ENCODE assay signal across 19 cellular contexts in the genomic region with DNA sequence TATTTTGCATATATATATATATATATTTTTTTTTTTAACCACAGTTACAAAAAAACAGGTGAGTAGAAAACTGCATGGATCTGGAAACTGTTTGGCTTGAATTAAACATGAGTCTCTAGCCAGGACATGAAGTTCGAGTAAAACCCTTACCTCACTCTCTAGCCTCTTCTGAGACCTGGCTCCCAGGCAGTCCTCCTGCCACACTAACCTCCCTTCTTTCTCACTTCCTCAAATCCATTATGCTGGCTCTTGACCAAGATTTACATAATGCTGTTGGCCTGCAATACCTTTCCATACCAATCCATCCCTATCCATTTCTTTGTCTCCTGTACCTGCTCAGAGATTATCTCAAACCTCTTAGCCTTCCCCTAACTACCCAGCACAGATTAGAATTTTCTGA. TPM values are rescaled to one million over a fixed set of nuclear protein-coding genes. Genes with fewer than 3 reads are reported as not detected.
DNase-seq lines count a peak whose midpoint lies in the region; ATAC-seq and TF ChIP-seq lines count a peak whose summit lies in the region.
"Had no signal": no experiment of that assay in that cellular context is flagged by ENCODE, and none has a peak within 500 bp of the region (broad histone marks: within the 10 kb centered on the region; RNA-seq: fewer than 3 reads in every experiment).

No MANE protein-coding gene starts in this region.

- no peak for TF ChIP-seq POLR2A in sigmoid colon (IDR thresholded peaks at IDR 0.05)

- no peak overlapping the region for H4K8ac ChIP-seq in mesendoderm (ENCODE audit: low read depth, low read length)

- TF ChIP-seq CTCF in sigmoid colon (IDR thresholded peaks at IDR 0.05): no peak

- no peak overlapping the region for H3K27ac ChIP-seq in mesendoderm (ENCODE audit: low read depth, low read length)
- no peak overlapping the region for H3K27ac ChIP-seq in sigmoid colon
- H3K27ac ChIP-seq: BLaER1, heart left ventricle, psoas muscle, spleen, tibial nerve, VCaP had no signal

- no peak overlapping the region for H2BK5ac ChIP-seq in mesendoderm (ENCODE audit: low read length)

- no peaks in the 10 kb centered on the region for H3K79me2 ChIP-seq in mesendoderm (ENCODE audit: control insufficient read depth, insufficient read depth, low read length)

- H3K9me3 ChIP-seq in sigmoid colon: no peaks in the 10 kb centered on the region
- H3K9me3 ChIP-seq: BLaER1, HAP-1, heart left ventricle, psoas muscle, spleen, tibial nerve had no signal

- H2BK120ac ChIP-seq in mesendoderm (ENCODE audit: low read depth, low read length): no peak overlapping the region

- WGBS in mesendoderm (ENCODE audit: extremely low coverage, insufficient coverage, low lambda C conversion rate): no CpG with 5 or more reads among the region's 1 CpG
- 80 to 97% methylated on average over 1 of the region's 1 CpG for WGBS in sigmoid colon, 2 donors

- no peak overlapping the region for H2BK15ac ChIP-seq in mesendoderm (replicated peaks; ENCODE audit: low read depth)

- H3K4me2 ChIP-seq in mesendoderm (ENCODE audit: low read length): no peak overlapping the region
- H3K4me2 ChIP-seq: BLaER1 had no signal

- no peak overlapping the region for H4K5ac ChIP-seq in mesendoderm (ENCODE audit: low read length)

- H3K56ac ChIP-seq in mesendoderm (ENCODE audit: low read length): no peak overlapping the region

- no peak for TF ChIP-seq EP300 in sigmoid colon (IDR thresholded peaks at IDR 0.05)

- H3K18ac ChIP-seq in mesendoderm (ENCODE audit: low read length): no peak overlapping the region

- H3K4ac ChIP-seq in mesendoderm (ENCODE audit: low read depth, low read length): no peak overlapping the region

- H3K27me3 ChIP-seq in mesendoderm (ENCODE audit: insufficient read depth, low read length, poor library complexity): no peaks in the 10 kb centered on the region
- no peaks in the 10 kb centered on the region for H3K27me3 ChIP-seq in sigmoid colon
- H3K27me3 ChIP-seq: BLaER1, heart left ventricle, spleen, tibial nerve had no signal

- H3K36me3 ChIP-seq in mesendoderm (ENCODE audit: control insufficient read depth, insufficient read depth, low read length) (no peaks in the 10 kb centered on the region), sigmoid colon (peaks cover 0 to 31% (median 0%) of the 10 kb centered on the region in 4 donors)
- H3K36me3 ChIP-seq: HAP-1 had no signal

- H3K9ac ChIP-seq in mesendoderm (ENCODE audit: low read length): no peak overlapping the region
- H3K9ac ChIP-seq: BLaER1 had no signal

- no peaks in the 10 kb centered on the region for H3K79me1 ChIP-seq in mesendoderm (ENCODE audit: low read length)

- peak; percentile 49 for ATAC-seq in GM21381 (IDR thresholded peaks at IDR 0.05; ENCODE audit: unreplicated experiment)
- ATAC-seq in HG03039 (IDR thresholded peaks at IDR 0.05; ENCODE audit: unreplicated experiment): peak; percentile 65
- ATAC-seq in GM19463 (IDR thresholded peaks at IDR 0.05; ENCODE audit: unreplicated experiment): no peak
- ATAC-seq: activated CD8-positive, alpha-beta T cell treated with anti-CD3 and anti-CD28 coated beads, Interleukin-2, amount 10 ng/mL, durations not matched to agents 7 days and 5 days; heart left ventricle; psoas muscle had no signal

- H3K23ac ChIP-seq in mesendoderm (ENCODE audit: low read length): no peak overlapping the region

- no peak overlapping the region for H3K4me3 ChIP-seq in mesendoderm (ENCODE audit: low read length)
- H3K4me3 ChIP-seq in sigmoid colon: no peak overlapping the region
- H3K4me3 ChIP-seq: BLaER1, HAP-1, heart left ventricle, psoas muscle, spleen, tibial nerve had no signal

- H3K4me1 ChIP-seq in mesendoderm (ENCODE audit: control insufficient read depth, low read depth, low read length) (no peaks in the 10 kb centered on the region), sigmoid colon (no peaks in the 10 kb centered on the region)
- H3K4me1 ChIP-seq: BLaER1, HAP-1, heart left ventricle, psoas muscle, spleen, tibial nerve had no signal

- no peak overlapping the region for H2AK5ac ChIP-seq in mesendoderm (ENCODE audit: low read length)

- intact Hi-C loops in sigmoid colon (cut with DNase I): no loop called here

- DNase-seq in NCI-H69 (lab: John Stamatoyannopoulos, UW) (peak; percentile 48), mesendoderm (peak; percentile 49), sigmoid colon (no peak), kidney tubule cell (ENCODE audit: low spot score) (no peak)
- DNase-seq: activated CD8-positive, alpha-beta T cell treated with anti-CD3 and anti-CD28 coated beads, Interleukin-2, amount 10 ng/mL, durations not matched to agents 7 days and 5 days; heart left ventricle; mammary epithelial cell; NCI-H1694 treated with DMSO at 0.1 percent for 48 hours; NCI-H446 treated with DMSO at 0.1 percent for 48 hours; psoas muscle; spleen; stimulated activated naive CD4-positive, alpha-beta T cell had no signal

RNA-seq across cellular contexts. Expression of a gene that starts 34.0 kb away (rescaled TPM):
- polyA plus RNA-seq in mesendoderm (2013, experiment 1 of 2): 11.9 TPM
- 11.9 TPM for polyA plus RNA-seq in mesendoderm (2013, experiment 2 of 2)
- total RNA-seq in sigmoid colon: 10 to 100 TPM; 18.4 to 23.2 (median 19.8) TPM
- polyA plus RNA-seq in sigmoid colon: 1 to 10 TPM; 3.0 to 9.0 (median 3.5) TPM

RNA-seq across cellular contexts. Expression of a gene that starts 34.2 kb away (rescaled TPM):
- polyA plus RNA-seq in mesendoderm (2013, experiment 1 of 2): 15.0 TPM
- 11.9 TPM for polyA plus RNA-seq in mesendoderm (2013, experiment 2 of 2)
- 10 to 100 TPM; 19.3 to 28.8 (median 25.3) TPM for total RNA-seq in sigmoid colon
- polyA plus RNA-seq in sigmoid colon: 10 to 100 TPM in 1 of 3 donors, 1 to 10 TPM in 2; 6.6 to 17.6 (median 9.0) TPM

Comparison
In these comparisons a context has a peak if more than half of its experiments do, and no peak if none do; other contexts are left out.
1. DNase-seq: peak in NCI-H69 (single experiment) and mesendoderm (single experiment); none in sigmoid colon (single experiment) and kidney tubule cell (single experiment).